Comparison of ENCODE assay signal across 1 cellular context in the genomic region with DNA sequence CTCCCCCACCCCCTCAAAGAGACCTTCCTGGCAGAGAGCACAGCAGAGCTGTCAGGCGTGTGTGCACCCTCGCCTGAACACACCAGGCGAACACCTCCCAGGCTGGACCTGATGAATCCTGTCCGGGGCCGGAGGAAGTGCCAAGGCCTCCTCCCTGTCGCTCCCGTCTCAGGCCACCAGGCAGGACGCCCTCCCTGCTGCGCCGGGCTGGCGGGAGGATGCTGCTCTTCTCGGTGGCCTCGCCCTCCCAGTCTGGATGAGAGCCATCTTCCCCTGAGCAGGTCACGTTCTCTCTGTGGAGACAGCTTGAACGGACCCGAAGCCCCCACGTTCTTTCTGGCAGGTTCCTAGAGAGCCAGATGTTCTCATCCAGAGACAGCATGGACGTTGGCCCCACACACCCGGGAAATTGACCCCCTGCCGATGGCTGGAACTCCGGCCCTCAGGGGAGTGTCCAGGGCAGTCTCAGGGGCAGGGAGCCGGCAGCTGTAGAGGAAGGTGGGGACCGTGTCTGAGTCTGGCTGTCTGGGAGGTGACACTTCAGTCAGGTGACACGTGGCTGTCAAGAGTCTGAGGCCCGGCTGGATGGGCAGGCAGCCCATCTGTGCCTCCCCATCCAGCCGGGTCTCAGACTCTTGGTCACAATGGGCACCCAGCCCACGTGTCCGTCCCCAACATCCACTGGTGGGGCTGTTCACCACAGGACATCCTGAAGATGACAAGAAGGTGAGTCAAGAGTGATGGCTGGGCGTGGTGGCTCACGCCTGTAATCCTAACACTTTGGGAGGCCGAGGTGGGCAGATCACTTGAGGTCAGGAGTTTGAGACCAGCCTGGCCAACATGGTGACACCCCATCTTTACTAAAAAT.
TF ChIP-seq lines count a peak whose summit lies in the region.

No MANE protein-coding gene starts in this region.

TF ChIP-seq in A549, 52 proteins besides CTCF, POLR2A, EP300 and RAD21 (continued from another document):
- TF ChIP-seq, protein P1, sequence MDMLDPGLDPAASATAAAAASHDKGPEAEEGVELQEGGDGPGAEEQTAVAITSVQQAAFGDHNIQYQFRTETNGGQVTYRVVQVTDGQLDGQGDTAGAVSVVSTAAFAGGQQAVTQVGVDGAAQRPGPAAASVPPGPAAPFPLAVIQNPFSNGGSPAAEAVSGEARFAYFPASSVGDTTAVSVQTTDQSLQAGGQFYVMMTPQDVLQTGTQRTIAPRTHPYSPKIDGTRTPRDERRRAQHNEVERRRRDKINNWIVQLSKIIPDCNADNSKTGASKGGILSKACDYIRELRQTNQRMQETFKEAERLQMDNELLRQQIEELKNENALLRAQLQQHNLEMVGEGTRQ (IDR thresholded peaks at IDR 0.05): no peak
- no peak for TF ChIP-seq ZC3H11A (IDR thresholded peaks at IDR 0.05)
- TF ChIP-seq BHLHE40 (IDR thresholded peaks at IDR 0.05; ENCODE audit: low read depth, low read length): no peak
- TF ChIP-seq, protein P2, sequence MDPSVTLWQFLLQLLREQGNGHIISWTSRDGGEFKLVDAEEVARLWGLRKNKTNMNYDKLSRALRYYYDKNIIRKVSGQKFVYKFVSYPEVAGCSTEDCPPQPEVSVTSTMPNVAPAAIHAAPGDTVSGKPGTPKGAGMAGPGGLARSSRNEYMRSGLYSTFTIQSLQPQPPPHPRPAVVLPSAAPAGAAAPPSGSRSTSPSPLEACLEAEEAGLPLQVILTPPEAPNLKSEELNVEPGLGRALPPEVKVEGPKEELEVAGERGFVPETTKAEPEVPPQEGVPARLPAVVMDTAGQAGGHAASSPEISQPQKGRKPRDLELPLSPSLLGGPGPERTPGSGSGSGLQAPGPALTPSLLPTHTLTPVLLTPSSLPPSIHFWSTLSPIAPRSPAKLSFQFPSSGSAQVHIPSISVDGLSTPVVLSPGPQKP (IDR thresholded peaks at IDR 0.05; ENCODE audit: low read depth, low read length): no peak
- TF ChIP-seq TFCP2L1 (CRISPR knock-in tag; IDR thresholded peaks at IDR 0.05): no peak
- TF ChIP-seq ESRRA (IDR thresholded peaks at IDR 0.05; ENCODE audit: borderline replicate concordance, low read length): no peak
- no peak for TF ChIP-seq EHMT2 (IDR thresholded peaks at IDR 0.05; ENCODE audit: low read depth)
- no peak for TF ChIP-seq HOXB13 (CRISPR knock-in tag; IDR thresholded peaks at IDR 0.05; ENCODE audit: low read depth)
- TF ChIP-seq HOXA7 (CRISPR knock-in tag; IDR thresholded peaks at IDR 0.05): no peak
- no peak for TF ChIP-seq MYC (IDR thresholded peaks at IDR 0.05; ENCODE audit: borderline replicate concordance, low read length)
- TF ChIP-seq HEYL (CRISPR knock-in tag; IDR thresholded peaks at IDR 0.05): no peak
- TF ChIP-seq RNF2 (IDR thresholded peaks at IDR 0.05; ENCODE audit: borderline replicate concordance, low read depth): no peak
- TF ChIP-seq CBX2 (IDR thresholded peaks at IDR 0.05; ENCODE audit: borderline replicate concordance, low read depth): no peak
- TF ChIP-seq, protein P3, sequence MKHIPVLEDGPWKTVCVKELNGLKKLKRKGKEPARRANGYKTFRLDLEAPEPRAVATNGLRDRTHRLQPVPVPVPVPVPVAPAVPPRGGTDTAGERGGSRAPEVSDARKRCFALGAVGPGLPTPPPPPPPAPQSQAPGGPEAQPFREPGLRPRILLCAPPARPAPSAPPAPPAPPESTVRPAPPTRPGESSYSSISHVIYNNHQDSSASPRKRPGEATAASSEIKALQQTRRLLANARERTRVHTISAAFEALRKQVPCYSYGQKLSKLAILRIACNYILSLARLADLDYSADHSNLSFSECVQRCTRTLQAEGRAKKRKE (CRISPR knock-in tag; IDR thresholded peaks at IDR 0.05; ENCODE audit: low read depth): no peak
- TF ChIP-seq NFE2L2 (conservative IDR thresholded peaks at IDR 0.05; ENCODE audit: low read length): no peak
- no peak for TF ChIP-seq KDM1A (IDR thresholded peaks at IDR 0.05; ENCODE audit: low read depth)
- TF ChIP-seq CHD4 (IDR thresholded peaks at IDR 0.05; ENCODE audit: borderline replicate concordance): no peak
- TF ChIP-seq, protein P4, sequence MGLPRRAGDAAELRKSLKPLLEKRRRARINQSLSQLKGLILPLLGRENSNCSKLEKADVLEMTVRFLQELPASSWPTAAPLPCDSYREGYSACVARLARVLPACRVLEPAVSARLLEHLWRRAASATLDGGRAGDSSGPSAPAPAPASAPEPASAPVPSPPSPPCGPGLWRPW (IDR thresholded peaks at IDR 0.05): no peak
